Comparison of ENCODE assay signal across 1 cellular context in the genomic region with DNA sequence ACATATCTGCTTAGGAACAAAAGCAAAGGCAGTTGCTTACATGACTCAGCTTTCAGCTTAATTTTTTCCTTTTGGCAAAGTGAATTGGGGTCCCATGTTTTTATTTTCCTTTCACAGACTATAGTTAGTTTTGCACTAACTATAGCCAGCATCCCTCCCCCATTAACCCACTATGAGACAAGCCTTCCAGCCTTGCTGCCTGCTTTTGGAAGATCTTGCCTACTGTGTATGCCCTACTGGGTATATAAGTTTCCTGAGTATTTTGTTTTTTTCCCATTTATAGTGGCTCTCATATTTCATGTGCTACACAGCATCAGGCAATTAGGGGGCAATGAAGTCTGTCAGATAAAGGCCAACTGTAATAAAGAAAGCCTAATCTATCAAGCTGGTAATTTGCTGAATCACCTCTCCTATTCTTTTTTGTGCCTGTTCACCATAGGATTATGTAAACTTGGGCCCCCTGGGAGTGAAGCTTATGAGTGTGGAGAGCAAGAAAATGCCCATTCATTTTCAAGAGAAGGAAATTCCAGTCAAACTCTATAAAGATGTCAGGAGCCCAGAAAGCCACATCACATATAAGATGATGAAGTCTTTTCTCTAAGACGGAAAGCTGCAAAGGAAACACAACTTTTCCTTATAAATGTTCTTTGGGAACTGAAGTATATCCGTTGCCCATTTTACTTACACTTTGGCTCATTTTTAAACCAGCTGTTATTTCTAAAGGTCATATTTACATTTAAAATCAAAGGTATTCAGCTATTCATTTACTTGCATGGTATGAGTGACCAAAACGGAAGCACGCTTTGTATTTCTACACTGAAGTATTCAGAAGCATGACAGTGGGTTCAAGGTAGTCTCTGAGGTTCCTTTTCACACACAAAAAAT.
TF ChIP-seq lines count a peak whose summit lies in the region.

No MANE protein-coding gene starts in this region.

TF ChIP-seq in HepG2, 621 proteins besides CTCF, POLR2A, EP300 and RAD21 (continued from another document and continues in another):
- TF ChIP-seq, protein P1, sequence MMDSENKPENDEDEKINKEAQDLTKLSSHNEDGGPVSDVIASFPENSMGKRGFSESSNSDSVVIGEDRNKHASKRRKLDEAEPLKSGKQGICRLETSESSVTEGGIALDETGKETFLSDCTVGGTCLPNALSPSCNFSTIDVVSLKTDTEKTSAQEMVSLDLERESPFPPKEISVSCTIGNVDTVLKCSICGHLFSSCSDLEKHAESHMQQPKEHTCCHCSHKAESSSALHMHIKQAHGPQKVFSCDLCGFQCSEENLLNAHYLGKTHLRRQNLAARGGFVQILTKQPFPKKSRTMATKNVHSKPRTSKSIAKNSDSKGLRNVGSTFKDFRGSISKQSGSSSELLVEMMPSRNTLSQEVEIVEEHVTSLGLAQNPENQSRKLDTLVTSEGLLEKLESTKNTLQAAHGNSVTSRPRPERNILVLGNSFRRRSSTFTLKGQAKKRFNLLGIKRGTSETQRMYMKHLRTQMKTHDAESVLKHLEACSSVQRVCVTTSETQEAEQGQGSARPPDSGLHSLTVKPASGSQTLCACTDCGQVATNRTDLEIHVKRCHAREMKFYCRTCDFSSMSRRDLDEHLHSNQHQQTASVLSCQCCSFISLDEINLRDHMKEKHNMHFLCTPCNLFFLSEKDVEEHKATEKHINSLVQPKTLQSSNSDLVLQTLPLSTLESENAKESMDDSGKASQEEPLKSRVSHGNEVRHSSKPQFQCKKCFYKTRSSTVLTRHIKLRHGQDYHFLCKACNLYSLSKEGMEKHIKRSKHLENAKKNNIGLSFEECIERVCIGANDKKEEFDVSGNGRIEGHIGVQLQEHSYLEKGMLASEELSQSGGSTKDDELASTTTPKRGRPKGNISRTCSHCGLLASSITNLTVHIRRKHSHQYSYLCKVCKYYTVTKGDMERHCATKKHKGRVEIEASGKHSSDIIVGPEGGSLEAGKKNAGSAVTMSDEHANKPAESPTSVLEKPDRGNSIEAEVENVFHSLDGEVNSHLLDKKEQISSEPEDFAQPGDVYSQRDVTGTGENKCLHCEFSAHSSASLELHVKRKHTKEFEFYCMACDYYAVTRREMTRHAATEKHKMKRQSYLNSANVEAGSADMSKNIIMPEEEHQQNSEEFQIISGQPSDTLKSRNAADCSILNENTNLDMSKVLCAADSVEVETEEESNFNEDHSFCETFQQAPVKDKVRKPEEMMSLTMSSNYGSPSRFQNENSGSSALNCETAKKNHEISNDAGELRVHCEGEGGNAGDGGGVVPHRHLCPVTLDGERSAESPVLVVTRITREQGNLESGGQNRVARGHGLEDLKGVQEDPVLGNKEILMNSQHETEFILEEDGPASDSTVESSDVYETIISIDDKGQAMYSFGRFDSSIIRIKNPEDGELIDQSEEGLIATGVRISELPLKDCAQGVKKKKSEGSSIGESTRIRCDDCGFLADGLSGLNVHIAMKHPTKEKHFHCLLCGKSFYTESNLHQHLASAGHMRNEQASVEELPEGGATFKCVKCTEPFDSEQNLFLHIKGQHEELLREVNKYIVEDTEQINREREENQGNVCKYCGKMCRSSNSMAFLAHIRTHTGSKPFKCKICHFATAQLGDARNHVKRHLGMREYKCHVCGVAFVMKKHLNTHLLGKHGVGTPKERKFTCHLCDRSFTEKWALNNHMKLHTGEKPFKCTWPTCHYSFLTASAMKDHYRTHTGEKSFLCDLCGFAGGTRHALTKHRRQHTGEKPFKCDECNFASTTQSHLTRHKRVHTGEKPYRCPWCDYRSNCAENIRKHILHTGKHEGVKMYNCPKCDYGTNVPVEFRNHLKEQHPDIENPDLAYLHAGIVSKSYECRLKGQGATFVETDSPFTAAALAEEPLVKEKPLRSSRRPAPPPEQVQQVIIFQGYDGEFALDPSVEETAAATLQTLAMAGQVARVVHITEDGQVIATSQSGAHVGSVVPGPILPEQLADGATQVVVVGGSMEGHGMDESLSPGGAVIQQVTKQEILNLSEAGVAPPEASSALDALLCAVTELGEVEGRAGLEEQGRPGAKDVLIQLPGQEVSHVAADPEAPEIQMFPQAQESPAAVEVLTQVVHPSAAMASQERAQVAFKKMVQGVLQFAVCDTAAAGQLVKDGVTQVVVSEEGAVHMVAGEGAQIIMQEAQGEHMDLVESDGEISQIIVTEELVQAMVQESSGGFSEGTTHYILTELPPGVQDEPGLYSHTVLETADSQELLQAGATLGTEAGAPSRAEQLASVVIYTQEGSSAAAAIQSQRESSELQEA (CRISPR knock-in tag; IDR thresholded peaks at IDR 0.05; ENCODE audit: not compliant biosample characterization), result no peak
- TF ChIP-seq ZNF564 (CRISPR knock-in tag; IDR thresholded peaks at IDR 0.05), result no peak
- no peak for TF ChIP-seq SALL2 (CRISPR knock-in tag; IDR thresholded peaks at IDR 0.05)
- no peak for TF ChIP-seq CREB1 (IDR thresholded peaks at IDR 0.05)
- no peak; the same call in none of the 2 replicates for TF ChIP-seq CREB1 (CRISPR knock-in tag; IDR thresholded peaks at IDR 0.05)
- 0 out of 2 replicates have a peak, but pooled peaks have one; percentile 25 for TF ChIP-seq CEBPG (CRISPR knock-in tag; IDR thresholded peaks at IDR 0.05)
- TF ChIP-seq, protein P2, sequence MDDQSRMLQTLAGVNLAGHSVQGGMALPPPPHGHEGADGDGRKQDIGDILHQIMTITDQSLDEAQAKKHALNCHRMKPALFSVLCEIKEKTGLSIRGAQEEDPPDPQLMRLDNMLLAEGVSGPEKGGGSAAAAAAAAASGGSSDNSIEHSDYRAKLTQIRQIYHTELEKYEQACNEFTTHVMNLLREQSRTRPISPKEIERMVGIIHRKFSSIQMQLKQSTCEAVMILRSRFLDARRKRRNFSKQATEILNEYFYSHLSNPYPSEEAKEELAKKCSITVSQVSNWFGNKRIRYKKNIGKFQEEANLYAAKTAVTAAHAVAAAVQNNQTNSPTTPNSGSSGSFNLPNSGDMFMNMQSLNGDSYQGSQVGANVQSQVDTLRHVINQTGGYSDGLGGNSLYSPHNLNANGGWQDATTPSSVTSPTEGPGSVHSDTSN (CRISPR knock-in tag; IDR thresholded peaks at IDR 0.05; ENCODE audit: borderline replicate concordance), result no peak
- no peak for TF ChIP-seq ZNF572 (CRISPR knock-in tag; IDR thresholded peaks at IDR 0.05)
- TF ChIP-seq, protein P3, sequence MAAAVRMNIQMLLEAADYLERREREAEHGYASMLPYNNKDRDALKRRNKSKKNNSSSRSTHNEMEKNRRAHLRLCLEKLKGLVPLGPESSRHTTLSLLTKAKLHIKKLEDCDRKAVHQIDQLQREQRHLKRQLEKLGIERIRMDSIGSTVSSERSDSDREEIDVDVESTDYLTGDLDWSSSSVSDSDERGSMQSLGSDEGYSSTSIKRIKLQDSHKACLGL (CRISPR knock-in tag; IDR thresholded peaks at IDR 0.05), result no peak
- no peak for TF ChIP-seq FOXM1 (CRISPR knock-in tag; IDR thresholded peaks at IDR 0.05)
- no peak for TF ChIP-seq HOXD1 (CRISPR knock-in tag; IDR thresholded peaks at IDR 0.05)
- TF ChIP-seq NCOR1 (IDR thresholded peaks at IDR 0.05; ENCODE audit: borderline replicate concordance, low read length), result peak; percentile 39; the same call in 1 of the 2 replicates
- no peak for TF ChIP-seq EEA1 (CRISPR knock-in tag; IDR thresholded peaks at IDR 0.05; ENCODE audit: borderline replicate concordance)
- TF ChIP-seq RXRB (CRISPR knock-in tag; IDR thresholded peaks at IDR 0.05; ENCODE audit: borderline replicate concordance), result peak; percentile 75
- TF ChIP-seq ZFP36L2 (CRISPR knock-in tag; IDR thresholded peaks at IDR 0.05), result no peak
- TF ChIP-seq, protein P4, sequence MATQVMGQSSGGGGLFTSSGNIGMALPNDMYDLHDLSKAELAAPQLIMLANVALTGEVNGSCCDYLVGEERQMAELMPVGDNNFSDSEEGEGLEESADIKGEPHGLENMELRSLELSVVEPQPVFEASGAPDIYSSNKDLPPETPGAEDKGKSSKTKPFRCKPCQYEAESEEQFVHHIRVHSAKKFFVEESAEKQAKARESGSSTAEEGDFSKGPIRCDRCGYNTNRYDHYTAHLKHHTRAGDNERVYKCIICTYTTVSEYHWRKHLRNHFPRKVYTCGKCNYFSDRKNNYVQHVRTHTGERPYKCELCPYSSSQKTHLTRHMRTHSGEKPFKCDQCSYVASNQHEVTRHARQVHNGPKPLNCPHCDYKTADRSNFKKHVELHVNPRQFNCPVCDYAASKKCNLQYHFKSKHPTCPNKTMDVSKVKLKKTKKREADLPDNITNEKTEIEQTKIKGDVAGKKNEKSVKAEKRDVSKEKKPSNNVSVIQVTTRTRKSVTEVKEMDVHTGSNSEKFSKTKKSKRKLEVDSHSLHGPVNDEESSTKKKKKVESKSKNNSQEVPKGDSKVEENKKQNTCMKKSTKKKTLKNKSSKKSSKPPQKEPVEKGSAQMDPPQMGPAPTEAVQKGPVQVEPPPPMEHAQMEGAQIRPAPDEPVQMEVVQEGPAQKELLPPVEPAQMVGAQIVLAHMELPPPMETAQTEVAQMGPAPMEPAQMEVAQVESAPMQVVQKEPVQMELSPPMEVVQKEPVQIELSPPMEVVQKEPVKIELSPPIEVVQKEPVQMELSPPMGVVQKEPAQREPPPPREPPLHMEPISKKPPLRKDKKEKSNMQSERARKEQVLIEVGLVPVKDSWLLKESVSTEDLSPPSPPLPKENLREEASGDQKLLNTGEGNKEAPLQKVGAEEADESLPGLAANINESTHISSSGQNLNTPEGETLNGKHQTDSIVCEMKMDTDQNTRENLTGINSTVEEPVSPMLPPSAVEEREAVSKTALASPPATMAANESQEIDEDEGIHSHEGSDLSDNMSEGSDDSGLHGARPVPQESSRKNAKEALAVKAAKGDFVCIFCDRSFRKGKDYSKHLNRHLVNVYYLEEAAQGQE (IDR thresholded peaks at IDR 0.05; ENCODE audit: borderline replicate concordance in 1 of 2, low read depth in 1 of 2, low read length in 2 of 2), result no peak
- TF ChIP-seq ZSCAN30 (CRISPR knock-in tag; IDR thresholded peaks at IDR 0.05), result no peak
- TF ChIP-seq SRSF4 (IDR thresholded peaks at IDR 0.05; ENCODE audit: low read depth, low read length, poor library complexity, severe bottlenecking), result no peak
- no peak for TF ChIP-seq RORA (CRISPR knock-in tag; IDR thresholded peaks at IDR 0.05)
- TF ChIP-seq ZNF468 (CRISPR knock-in tag; IDR thresholded peaks at IDR 0.05), result no peak
- TF ChIP-seq ZNF713 (CRISPR knock-in tag; IDR thresholded peaks at IDR 0.05), result no peak
- TF ChIP-seq HMG20B (CRISPR knock-in tag; conservative IDR thresholded peaks at IDR 0.05), result no peak
- TF ChIP-seq KAT7 (CRISPR knock-in tag; IDR thresholded peaks at IDR 0.05; ENCODE audit: borderline replicate concordance), result no peak
- TF ChIP-seq, protein P5, sequence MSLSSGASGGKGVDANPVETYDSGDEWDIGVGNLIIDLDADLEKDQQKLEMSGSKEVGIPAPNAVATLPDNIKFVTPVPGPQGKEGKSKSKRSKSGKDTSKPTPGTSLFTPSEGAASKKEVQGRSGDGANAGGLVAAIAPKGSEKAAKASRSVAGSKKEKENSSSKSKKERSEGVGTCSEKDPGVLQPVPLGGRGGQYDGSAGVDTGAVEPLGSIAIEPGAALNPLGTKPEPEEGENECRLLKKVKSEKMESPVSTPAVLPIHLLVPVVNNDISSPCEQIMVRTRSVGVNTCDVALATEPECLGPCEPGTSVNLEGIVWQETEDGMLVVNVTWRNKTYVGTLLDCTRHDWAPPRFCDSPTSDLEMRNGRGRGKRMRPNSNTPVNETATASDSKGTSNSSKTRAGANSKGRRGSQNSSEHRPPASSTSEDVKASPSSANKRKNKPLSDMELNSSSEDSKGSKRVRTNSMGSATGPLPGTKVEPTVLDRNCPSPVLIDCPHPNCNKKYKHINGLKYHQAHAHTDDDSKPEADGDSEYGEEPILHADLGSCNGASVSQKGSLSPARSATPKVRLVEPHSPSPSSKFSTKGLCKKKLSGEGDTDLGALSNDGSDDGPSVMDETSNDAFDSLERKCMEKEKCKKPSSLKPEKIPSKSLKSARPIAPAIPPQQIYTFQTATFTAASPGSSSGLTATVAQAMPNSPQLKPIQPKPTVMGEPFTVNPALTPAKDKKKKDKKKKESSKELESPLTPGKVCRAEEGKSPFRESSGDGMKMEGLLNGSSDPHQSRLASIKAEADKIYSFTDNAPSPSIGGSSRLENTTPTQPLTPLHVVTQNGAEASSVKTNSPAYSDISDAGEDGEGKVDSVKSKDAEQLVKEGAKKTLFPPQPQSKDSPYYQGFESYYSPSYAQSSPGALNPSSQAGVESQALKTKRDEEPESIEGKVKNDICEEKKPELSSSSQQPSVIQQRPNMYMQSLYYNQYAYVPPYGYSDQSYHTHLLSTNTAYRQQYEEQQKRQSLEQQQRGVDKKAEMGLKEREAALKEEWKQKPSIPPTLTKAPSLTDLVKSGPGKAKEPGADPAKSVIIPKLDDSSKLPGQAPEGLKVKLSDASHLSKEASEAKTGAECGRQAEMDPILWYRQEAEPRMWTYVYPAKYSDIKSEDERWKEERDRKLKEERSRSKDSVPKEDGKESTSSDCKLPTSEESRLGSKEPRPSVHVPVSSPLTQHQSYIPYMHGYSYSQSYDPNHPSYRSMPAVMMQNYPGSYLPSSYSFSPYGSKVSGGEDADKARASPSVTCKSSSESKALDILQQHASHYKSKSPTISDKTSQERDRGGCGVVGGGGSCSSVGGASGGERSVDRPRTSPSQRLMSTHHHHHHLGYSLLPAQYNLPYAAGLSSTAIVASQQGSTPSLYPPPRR (CRISPR knock-in tag; IDR thresholded peaks at IDR 0.05; ENCODE audit: borderline replicate concordance), result no peak
- TF ChIP-seq MTF2 (CRISPR knock-in tag; IDR thresholded peaks at IDR 0.05; ENCODE audit: borderline replicate concordance), result no peak
- TF ChIP-seq SRSF1 (optimal IDR thresholded peaks at IDR 0.05; ENCODE audit: low read depth, low read length), result no peak
- TF ChIP-seq SETDB1 (CRISPR knock-in tag; IDR thresholded peaks at IDR 0.05; ENCODE audit: borderline replicate concordance), result no peak
- TF ChIP-seq ZNF839 (CRISPR knock-in tag; IDR thresholded peaks at IDR 0.05; ENCODE audit: borderline replicate concordance), result no peak
- TF ChIP-seq ZNF44 (CRISPR knock-in tag; IDR thresholded peaks at IDR 0.05), result no peak
- TF ChIP-seq CENPX (CRISPR knock-in tag; IDR thresholded peaks at IDR 0.05), result no peak
- no peak for TF ChIP-seq ZNF652 (CRISPR knock-in tag; IDR thresholded peaks at IDR 0.05; ENCODE audit: borderline replicate concordance, low read depth)
- TF ChIP-seq KDM5B (CRISPR knock-in tag; IDR thresholded peaks at IDR 0.05; ENCODE audit: borderline replicate concordance), result no peak
- TF ChIP-seq ZNF556 (CRISPR knock-in tag; IDR thresholded peaks at IDR 0.05; ENCODE audit: borderline replicate concordance), result no peak
- no peak for TF ChIP-seq ZNF530 (CRISPR knock-in tag; IDR thresholded peaks at IDR 0.05; ENCODE audit: low read depth)
